In the genomic region with DNA sequence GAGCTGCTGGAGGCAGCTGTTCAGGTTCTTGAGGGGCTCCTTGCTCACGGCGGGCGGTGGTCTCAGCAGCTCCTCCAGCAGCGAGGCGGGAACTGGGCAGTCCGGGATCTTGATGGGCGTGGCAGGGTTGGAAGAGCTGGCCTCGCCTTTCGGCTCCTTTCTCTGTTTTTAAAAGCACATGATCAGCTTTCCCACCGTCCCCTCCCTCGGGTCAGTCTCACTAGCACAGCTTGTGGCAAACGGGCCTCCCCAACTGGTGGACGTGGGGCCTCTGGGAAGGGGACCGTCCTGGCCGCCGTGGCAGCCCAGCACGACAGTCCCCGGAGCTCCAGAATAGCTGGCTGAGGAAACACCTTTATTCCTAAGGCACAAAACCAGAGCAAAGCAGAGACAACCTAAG, we compare ENCODE assay signal across 17 cellular contexts. TPM values are rescaled to one million over a fixed set of nuclear protein-coding genes. Genes with fewer than 3 reads are reported as not detected.
DNase-seq lines count a peak whose midpoint lies in the region; ATAC-seq and TF ChIP-seq lines count a peak whose summit lies in the region.
"Had no signal": no experiment of that assay in that cellular context is flagged by ENCODE, and none has a peak within 500 bp of the region (broad histone marks: within the 10 kb centered on the region; RNA-seq: fewer than 3 reads in every experiment).

No MANE protein-coding gene starts in this region.

- DNase-seq in activated naive CD8-positive, alpha-beta T cell treated with anti-CD3 and anti-CD28 coated beads for 36 hours = no peak
- DNase-seq in T-cell = no peak
- no peak for DNase-seq in naive thymus-derived CD4-positive, alpha-beta T cell
- no peak for DNase-seq in aorta
- no peak for DNase-seq in suprapubic skin (ENCODE audit: low spot score in 2 of 2)
- DNase-seq: AML-193; CD4-positive, alpha-beta memory T cell; HFFc6; Kasumi-1; NCI-H187 treated with DMSO at 0.1 percent for 48 hours; NCI-H510A; NCI-H774; PC-3; SJCRH30 had no signal

- peak overlapping the region; percentile 64 for H3K27ac Mint-ChIP-seq in activated naive CD8-positive, alpha-beta T cell
- H3K27ac Mint-ChIP-seq in activated naive CD8-positive, alpha-beta T cell treated with anti-CD3 and anti-CD28 coated beads for 36 hours = no peak overlapping the region
- peak overlapping the region; percentile 61 to 72 for H3K27ac Mint-ChIP-seq in T-cell
- H3K27ac Mint-ChIP-seq in naive thymus-derived CD4-positive, alpha-beta T cell = peak overlapping the region in 8 of 9 donors; percentile 63 to 93 (median 74)
- H3K27ac Mint-ChIP-seq: HFFc6 had no signal

- no peak for TF ChIP-seq EP300 in suprapubic skin (IDR thresholded peaks at IDR 0.05)

- ATAC-seq in T-cell (replicated peaks in 1 of 4) (no peak), HG03159 (IDR thresholded peaks at IDR 0.05; ENCODE audit: unreplicated experiment) (no peak), aorta (ENCODE audit: low FRiP score) (no peak), HG02884 (IDR thresholded peaks at IDR 0.05; ENCODE audit: unreplicated experiment) (no peak)
- ATAC-seq in naive thymus-derived CD4-positive, alpha-beta T cell = no peak
- ATAC-seq: PC-3 had no signal

- H3K9me3 ChIP-seq in naive thymus-derived CD4-positive, alpha-beta T cell (ENCODE audit: control insufficient read depth in 2 of 3, low read length in 3 of 3) = no peaks in the 10 kb centered on the region
- H3K9me3 ChIP-seq in aorta (ENCODE audit: control insufficient read depth, low read length) (no peaks in the 10 kb centered on the region), suprapubic skin (no peaks in the 10 kb centered on the region)
- H3K9me3 ChIP-seq: SJCRH30 had no signal

- intact Hi-C loops in naive thymus-derived CD4-positive, alpha-beta T cell (cut with micrococcal nuclease) = no loop called here
- intact Hi-C loops in aorta (cut with DNase I) = no loop called here

- H3K36me3 ChIP-seq in naive thymus-derived CD4-positive, alpha-beta T cell (ENCODE audit: control insufficient read depth in 2 of 3, insufficient read depth in 3 of 3, low read length in 3 of 3) = peaks cover 0 to 45% (median 9%) of the 10 kb centered on the region in 3 experiments
- H3K36me3 ChIP-seq in aorta (ENCODE audit: control insufficient read depth in 1 of 2, insufficient read depth in 2 of 2, low read length in 1 of 2) (peaks cover 5 to 10% of the 10 kb centered on the region in 2 donors), suprapubic skin (peaks cover 92% of the 10 kb centered on the region)

- WGBS in aorta, 2 donors = 87 to 92% methylated on average over 18 of the region's 18 CpGs
- WGBS in suprapubic skin = 94% methylated on average over 14 of the region's 18 CpGs

- H3K9me3 Mint-ChIP-seq in activated naive CD8-positive, alpha-beta T cell (ENCODE audit: low read depth) = no peaks in the 10 kb centered on the region
- no peaks in the 10 kb centered on the region for H3K9me3 Mint-ChIP-seq in activated naive CD8-positive, alpha-beta T cell treated with anti-CD3 and anti-CD28 coated beads for 36 hours
- no peaks in the 10 kb centered on the region for H3K9me3 Mint-ChIP-seq in T-cell
- H3K9me3 Mint-ChIP-seq in naive thymus-derived CD4-positive, alpha-beta T cell = peaks cover 0 to 1% (median 0%) of the 10 kb centered on the region in 11 donors
- H3K9me3 Mint-ChIP-seq: CD4-positive, alpha-beta memory T cell; HFFc6 had no signal

- TF ChIP-seq POLR2A in suprapubic skin (IDR thresholded peaks at IDR 0.05) = no peak

- peaks cover 4 to 55% of the 10 kb centered on the region in 2 donors for H3K4me1 ChIP-seq in naive thymus-derived CD4-positive, alpha-beta T cell (ENCODE audit: control insufficient read depth in 2 of 2, insufficient read depth in 2 of 2, low read length in 2 of 2)
- H3K4me1 ChIP-seq in aorta (ENCODE audit: control insufficient read depth in 1 of 2, insufficient read depth in 2 of 2, low read length in 2 of 2) (no peaks in the 10 kb centered on the region), suprapubic skin (peaks cover 3% of the 10 kb centered on the region)
- H3K4me1 ChIP-seq: SJCRH30 had no signal

- no peak overlapping the region for H3K4me3 Mint-ChIP-seq in activated naive CD8-positive, alpha-beta T cell
- H3K4me3 Mint-ChIP-seq in activated naive CD8-positive, alpha-beta T cell treated with anti-CD3 and anti-CD28 coated beads for 36 hours = no peak overlapping the region
- peak overlapping the region in 1 of 3 donors; percentile 61 for H3K4me3 Mint-ChIP-seq in T-cell
- H3K4me3 Mint-ChIP-seq in naive thymus-derived CD4-positive, alpha-beta T cell = peak overlapping the region in 8 of 10 donors; percentile 44 to 78 (median 62)
- H3K4me3 Mint-ChIP-seq: CD4-positive, alpha-beta memory T cell; HFFc6 had no signal

- H3K27me3 Mint-ChIP-seq in activated naive CD8-positive, alpha-beta T cell = no peaks in the 10 kb centered on the region
- no peaks in the 10 kb centered on the region for H3K27me3 Mint-ChIP-seq in activated naive CD8-positive, alpha-beta T cell treated with anti-CD3 and anti-CD28 coated beads for 36 hours
- no peaks in the 10 kb centered on the region for H3K27me3 Mint-ChIP-seq in T-cell
- no peaks in the 10 kb centered on the region for H3K27me3 Mint-ChIP-seq in naive thymus-derived CD4-positive, alpha-beta T cell
- H3K27me3 Mint-ChIP-seq: CD4-positive, alpha-beta memory T cell had no signal

- CTCF ChIA-PET in T-cell (lab: Charles Lee) = no interaction called here
- CTCF ChIA-PET in naive thymus-derived CD4-positive, alpha-beta T cell (lab: Charles Lee) = interaction anchor here (1.4 kb wide), 1 partner anchor 130 kb away, joined by 4 read pairs; no protein-coding TSS in a partner anchor

- peaks cover 43% of the 10 kb centered on the region for H3K4me1 Mint-ChIP-seq in activated naive CD8-positive, alpha-beta T cell (ENCODE audit: low read depth)
- H3K4me1 Mint-ChIP-seq in activated naive CD8-positive, alpha-beta T cell treated with anti-CD3 and anti-CD28 coated beads for 36 hours = peaks cover 39% of the 10 kb centered on the region
- peaks cover 33 to 57% (median 45%) of the 10 kb centered on the region in 3 donors for H3K4me1 Mint-ChIP-seq in T-cell
- peaks cover 19 to 70% (median 55%) of the 10 kb centered on the region in 7 donors for H3K4me1 Mint-ChIP-seq in naive thymus-derived CD4-positive, alpha-beta T cell

- peak overlapping the region; percentile 59 for H3K27ac ChIP-seq in naive thymus-derived CD4-positive, alpha-beta T cell (ENCODE audit: low read depth, low read length)
- H3K27ac ChIP-seq in aorta (ENCODE audit: low read depth in 1 of 2, low read length in 2 of 2) (no peak overlapping the region), suprapubic skin (no peak overlapping the region)
- H3K27ac ChIP-seq: SJCRH30 had no signal

- POLR2A ChIA-PET in T-cell (lab: Charles Lee) = interaction anchor here (0.6 kb wide), 2 partner anchors 110 to 128 kb away, joined by 3 to 5 read pairs; no protein-coding TSS in a partner anchor
- POLR2A ChIA-PET in naive thymus-derived CD4-positive, alpha-beta T cell (lab: Charles Lee) = interaction anchor here (1.3 to 2.0 kb wide), 2 partner anchors 10 to 12 kb away, joined by 4 to 9 read pairs; a partner anchor contains a TSS

- TF ChIP-seq CTCF in suprapubic skin (IDR thresholded peaks at IDR 0.05) = no peak

- H3K4me3 ChIP-seq in naive thymus-derived CD4-positive, alpha-beta T cell (ENCODE audit: low read length) = no peak overlapping the region
- H3K4me3 ChIP-seq in aorta (ENCODE audit: low read length in 2 of 2) (no peak overlapping the region), suprapubic skin (no peak overlapping the region)
- H3K4me3 ChIP-seq: SJCRH30 had no signal

- no peaks in the 10 kb centered on the region for H3K27me3 ChIP-seq in naive thymus-derived CD4-positive, alpha-beta T cell (ENCODE audit: control insufficient read depth in 2 of 2, insufficient read depth in 2 of 2, low read length in 2 of 2)
- H3K27me3 ChIP-seq in aorta (ENCODE audit: control insufficient read depth in 1 of 2, insufficient read depth in 2 of 2, low read length in 1 of 2) (no peaks in the 10 kb centered on the region), suprapubic skin (no peaks in the 10 kb centered on the region)
- H3K27me3 ChIP-seq: SJCRH30 had no signal

- peaks cover 2% of the 10 kb centered on the region for H3K36me3 Mint-ChIP-seq in activated naive CD8-positive, alpha-beta T cell
- peaks cover 25% of the 10 kb centered on the region for H3K36me3 Mint-ChIP-seq in activated naive CD8-positive, alpha-beta T cell treated with anti-CD3 and anti-CD28 coated beads for 36 hours
- H3K36me3 Mint-ChIP-seq in T-cell = peaks cover 24% of the 10 kb centered on the region
- H3K36me3 Mint-ChIP-seq in naive thymus-derived CD4-positive, alpha-beta T cell = peaks cover 0 to 35% (median 23%) of the 10 kb centered on the region in 5 donors

RNA-seq across cellular contexts. Expression of a gene that starts 12.5 kb away (rescaled TPM):
- 10 to 100 TPM; 84.5 to 84.8 TPM for total RNA-seq in activated naive CD8-positive, alpha-beta T cell treated with anti-CD3 and anti-CD28 coated beads for 36 hours
- total RNA-seq in T-cell (100 to 1,000 TPM in 2 of 5 donors, 10 to 100 TPM in 3; 88.1 to 106 (median 94.3) TPM), aorta (10 to 100 TPM; 52.0 to 65.1 TPM), suprapubic skin (100 to 1,000 TPM in 2 of 4 donors, 10 to 100 TPM in 2; 74.7 to 222 (median 111) TPM)
- 10 to 100 TPM; 69.5 to 95.5 (median 92.2) TPM for total RNA-seq in naive thymus-derived CD4-positive, alpha-beta T cell
- 10 to 100 TPM; 21.5 to 34.3 TPM for polyA plus RNA-seq in naive thymus-derived CD4-positive, alpha-beta T cell
- polyA plus RNA-seq in aorta = 10 to 100 TPM in 1 of 2 donors, 1 to 10 TPM in 1; 7.6 to 55.7 TPM

RNA-seq across cellular contexts. Expression of a gene that starts 54.5 kb away (rescaled TPM):
- total RNA-seq in activated naive CD8-positive, alpha-beta T cell treated with anti-CD3 and anti-CD28 coated beads for 36 hours = 10 to 100 TPM; 51.5 to 57.2 TPM
- total RNA-seq in T-cell (10 to 100 TPM; 49.1 to 77.9 (median 67.4) TPM), aorta (10 to 100 TPM; 83.1 to 91.2 TPM), suprapubic skin (10 to 100 TPM; 75.8 to 98.4 (median 81.0) TPM)
- total RNA-seq in naive thymus-derived CD4-positive, alpha-beta T cell = 10 to 100 TPM; 46.3 to 65.7 (median 63.6) TPM
- 10 to 100 TPM; 11.7 to 16.6 TPM for polyA plus RNA-seq in naive thymus-derived CD4-positive, alpha-beta T cell
- 10 to 100 TPM; 17.9 to 21.8 TPM for polyA plus RNA-seq in aorta

Comparison
In these comparisons a context has a peak if more than half of its experiments do, and no peak if none do; other contexts are left out.
1. H3K4me3 Mint-ChIP-seq: peak in naive thymus-derived CD4-positive, alpha-beta T cell (8 of 10); none in activated naive CD8-positive, alpha-beta T cell (single experiment) and activated naive CD8-positive, alpha-beta T cell treated with anti-CD3 and anti-CD28 coated beads for 36 hours (single experiment).